1 cellular context compared by ENCODE assay signal in genomic region chr16:12804395-12804794, GRCh38.
TF ChIP-seq lines count a peak whose summit lies in the region.

No MANE protein-coding gene starts in this region.

TF ChIP-seq in GM23338, 12 proteins besides CTCF, POLR2A, EP300 and RAD21 (continued from another document):
- no peak for TF ChIP-seq ZNF462 (CRISPR knock-in tag; IDR thresholded peaks at IDR 0.05)
- no peak for TF ChIP-seq CREB1 (CRISPR knock-in tag; IDR thresholded peaks at IDR 0.05; ENCODE audit: low read depth)
- TF ChIP-seq POLR2AphosphoS5 (IDR thresholded peaks at IDR 0.05; ENCODE audit: low read depth), result no peak
- TF ChIP-seq EZH2phosphoT487 (IDR thresholded peaks at IDR 0.05; ENCODE audit: unreplicated experiment), result no peak
TF ChIP-seq in GM23338: peak in this region for 0.
